1 cellular context compared by ENCODE assay signal in the genomic region with DNA sequence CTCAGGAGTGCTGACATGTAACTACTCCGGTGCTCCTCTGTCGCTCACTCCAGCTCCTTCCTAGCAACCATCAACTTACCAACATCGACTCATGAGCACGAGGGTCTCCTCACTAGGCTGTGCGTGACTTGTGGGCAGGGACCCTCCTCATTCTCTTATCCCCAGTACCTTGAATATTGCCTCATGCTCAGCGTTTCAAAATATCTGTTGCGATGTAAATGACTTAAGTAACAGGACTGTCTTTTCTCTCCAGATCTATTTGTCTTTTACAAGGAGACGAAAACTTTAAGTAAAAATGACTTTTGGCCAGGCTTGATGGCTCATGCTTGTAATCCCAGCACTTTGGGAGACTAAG.
TF ChIP-seq lines count a peak whose summit lies in the region.

No MANE protein-coding gene starts in this region.

TF ChIP-seq in A549, 52 proteins besides CTCF, POLR2A, EP300 and RAD21:
- TF ChIP-seq RCOR1 (IDR thresholded peaks at IDR 0.05; ENCODE audit: low read depth, low read length) (no peak), TFCP2L1 (CRISPR knock-in tag; IDR thresholded peaks at IDR 0.05) (no peak), SMC3 (IDR thresholded peaks at IDR 0.05) (no peak), TP53 (CRISPR knock-in tag; IDR thresholded peaks at IDR 0.05) (no peak), HOXA7 (CRISPR knock-in tag; IDR thresholded peaks at IDR 0.05) (no peak), CHD2 (IDR thresholded peaks at IDR 0.05; ENCODE audit: low read length, partially characterized antibody) (no peak), NFE2L2 (conservative IDR thresholded peaks at IDR 0.05; ENCODE audit: low read length) (no peak), HOXB5 (CRISPR knock-in tag; IDR thresholded peaks at IDR 0.05) (no peak), RFX5 (IDR thresholded peaks at IDR 0.05) (no peak), HOXB13 (CRISPR knock-in tag; IDR thresholded peaks at IDR 0.05; ENCODE audit: low read depth) (no peak), RNF2 (IDR thresholded peaks at IDR 0.05; ENCODE audit: borderline replicate concordance, low read depth) (no peak), ZFP36 (IDR thresholded peaks at IDR 0.05; ENCODE audit: borderline replicate concordance, partially characterized antibody) (no peak), RARB (CRISPR knock-in tag; IDR thresholded peaks at IDR 0.05) (no peak)
- TF ChIP-seq, protein P1, sequence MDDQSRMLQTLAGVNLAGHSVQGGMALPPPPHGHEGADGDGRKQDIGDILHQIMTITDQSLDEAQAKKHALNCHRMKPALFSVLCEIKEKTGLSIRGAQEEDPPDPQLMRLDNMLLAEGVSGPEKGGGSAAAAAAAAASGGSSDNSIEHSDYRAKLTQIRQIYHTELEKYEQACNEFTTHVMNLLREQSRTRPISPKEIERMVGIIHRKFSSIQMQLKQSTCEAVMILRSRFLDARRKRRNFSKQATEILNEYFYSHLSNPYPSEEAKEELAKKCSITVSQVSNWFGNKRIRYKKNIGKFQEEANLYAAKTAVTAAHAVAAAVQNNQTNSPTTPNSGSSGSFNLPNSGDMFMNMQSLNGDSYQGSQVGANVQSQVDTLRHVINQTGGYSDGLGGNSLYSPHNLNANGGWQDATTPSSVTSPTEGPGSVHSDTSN (IDR thresholded peaks at IDR 0.05), result no peak
